16 cellular contexts compared by ENCODE assay signal in the genomic region with DNA sequence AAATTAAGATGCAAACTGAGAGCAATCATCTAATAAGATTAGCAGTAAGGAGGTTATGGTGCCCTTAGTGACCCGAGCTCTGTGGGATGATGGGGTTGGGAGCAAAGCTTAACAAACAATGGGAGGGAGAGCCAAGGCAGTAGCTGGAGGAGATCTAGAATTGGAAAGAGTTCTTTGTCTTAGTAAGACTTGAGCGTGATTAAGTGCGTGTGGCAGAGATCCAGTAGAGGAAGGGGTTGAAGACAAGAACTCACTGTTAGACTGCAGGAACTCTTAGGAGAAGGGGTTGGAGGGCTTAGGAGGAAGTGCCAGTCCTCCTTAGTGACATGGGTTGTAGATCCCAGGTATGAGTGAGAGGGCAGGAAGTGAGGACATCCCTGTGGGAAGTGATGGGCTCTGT.
"Had no signal": no experiment of that assay in that cellular context is flagged by ENCODE, and none has a peak within 500 bp of the region (broad histone marks: within the 10 kb centered on the region; RNA-seq: fewer than 3 reads in every experiment).

No MANE protein-coding gene starts in this region.

- H3K4me3 ChIP-seq: body of pancreas, colonic mucosa, lower lobe of right lung, thyroid gland had no signal

- H3K36me3 ChIP-seq: colonic mucosa, lower lobe of right lung, thyroid gland had no signal

- ATAC-seq: body of pancreas, lower lobe of right lung, T-cell had no signal

- H3K27ac ChIP-seq: body of pancreas, colonic mucosa, lower lobe of right lung, thyroid gland had no signal

- H3K9me3 ChIP-seq: body of pancreas, colonic mucosa, lower lobe of right lung, thyroid gland had no signal

- DNase-seq: activated B cell treated with CpG ODN at 0.5 μM for 24 hours; activated CD4-positive, alpha-beta memory T cell treated with anti-CD3 and anti-CD28 coated beads for 36 hours; activated CD4-positive, alpha-beta T cell treated with anti-CD3 and anti-CD28 coated beads for 4 hours; activated naive CD4-positive, alpha-beta T cell; activated naive CD8-positive, alpha-beta T cell treated with anti-CD3 and anti-CD28 coated beads for 36 hours; activated T-cell treated with anti-CD3 and anti-CD28 coated beads for 4 hours; amniotic stem cell; body of pancreas; colonic mucosa; erythroblast; lower lobe of right lung; posterior cingulate gyrus; stimulated activated CD4-positive, alpha-beta T cell treated with anti-CD3 and anti-CD28 coated beads, Interleukin-2, amount 100 ng/mL, for 24 hours; stimulated activated naive CD4-positive, alpha-beta T cell treated with Interleukin-2 at 50 U/mL for 16 hours; T-cell; thyroid gland had no signal

- H3K27me3 ChIP-seq: body of pancreas, colonic mucosa, thyroid gland had no signal

- H3K4me1 ChIP-seq: body of pancreas, colonic mucosa had no signal
